12 cellular contexts compared by ENCODE assay signal in genomic region chr10:60148266-60148840, GRCh38.
A peak's percentile ranks its signal among the peaks of the same experiment; 100 is the strongest.
DNase-seq lines count a peak whose midpoint lies in the region; ATAC-seq, FAIRE-seq and TF ChIP-seq lines count a peak whose summit lies in the region.
"Had no signal": no experiment of that assay in that cellular context is flagged by ENCODE, and none has a peak within 500 bp of the region (broad histone marks: within the 10 kb centered on the region; RNA-seq: fewer than 3 reads in every experiment).

No MANE protein-coding gene starts in this region.

- DNase-seq in HCT116 (ENCODE audit: low read depth, low spot score) (no peak), astrocyte (ENCODE audit: low read depth) (peak; percentile 82), right atrium auricular region (ENCODE audit: low spot score) (no peak), stromal cell of bone marrow (ENCODE audit: low read depth) (peak; percentile 65), iPS-NIHi7 (ENCODE audit: extremely low spot score) (no peak), Kasumi-1 (lab: John Stamatoyannopoulos, UW) (no peak)
- DNase-seq in natural killer cell treated with Interleukin-12 subunit alpha and Interleukin-12 subunit beta and Interleukin-15 and Interleukin-18, amount 100 ng/mL, for 72 hours (ENCODE audit: low spot score): no peak
- DNase-seq: activated naive CD4-positive, alpha-beta T cell treated with anti-CD3 and anti-CD28 coated beads, Interleukin-2, amount 50 U/mL, for 16 hours; NCI-H82; stimulated activated naive CD8-positive, alpha-beta T cell treated with anti-CD3 and anti-CD28 coated beads, Interleukin-15, Interleukin-2, amounts not matched to agents 100 U/mL and 50 U/mL, for 24 hours had no signal

- H3K9me3 ChIP-seq in HCT116 (ENCODE audit: control insufficient read depth in 1 of 2, insufficient read depth in 1 of 2, low read depth in 1 of 2, low read length in 2 of 2) (no peaks in the 10 kb centered on the region), astrocyte (ENCODE audit: insufficient read depth, low read depth, low read length) (no peaks in the 10 kb centered on the region), right atrium auricular region (no peaks in the 10 kb centered on the region)

- H2AFZ ChIP-seq in HCT116 (ENCODE audit: low read depth, low read length, poor library complexity, severe bottlenecking) (no peak overlapping the region), astrocyte (ENCODE audit: low read depth, low read length) (no peak overlapping the region)

- intact Hi-C loops in HCT116 (cut with micrococcal nuclease): no loop called here

- peaks cover 3% of the 10 kb centered on the region for H3K36me3 Mint-ChIP-seq in astrocyte (ENCODE audit: low read depth, unreplicated experiment)
- H3K36me3 Mint-ChIP-seq in natural killer cell treated with Interleukin-12 subunit alpha and Interleukin-12 subunit beta and Interleukin-15 and Interleukin-18, amount 100 ng/mL, for 72 hours: no peaks in the 10 kb centered on the region

- 0 out of 2 replicates have a peak, but pooled peaks cover 4% of the 10 kb centered on the region for H3K9me2 ChIP-seq in HCT116 (ENCODE audit: insufficient read depth)

- no peaks in the 10 kb centered on the region for H3K36me3 ChIP-seq in HCT116 (ENCODE audit: control insufficient read depth in 1 of 2, insufficient read depth in 2 of 2, low read length in 2 of 2)
- H3K36me3 ChIP-seq in astrocyte (ENCODE audit: insufficient read depth, low read length): no peaks in the 10 kb centered on the region
- H3K36me3 ChIP-seq in right atrium auricular region: peaks cover 9% of the 10 kb centered on the region

- peaks cover 5% of the 10 kb centered on the region for H3K4me1 Mint-ChIP-seq in astrocyte (ENCODE audit: low read depth, unreplicated experiment)
- H3K4me1 Mint-ChIP-seq in natural killer cell treated with Interleukin-12 subunit alpha and Interleukin-12 subunit beta and Interleukin-15 and Interleukin-18, amount 100 ng/mL, for 72 hours (ENCODE audit: low read depth in 2 of 2): no peaks in the 10 kb centered on the region

- H3K27me3 ChIP-seq in HCT116 (ENCODE audit: insufficient read depth, low read length) (no peaks in the 10 kb centered on the region), astrocyte (ENCODE audit: insufficient read depth, low read length) (no peaks in the 10 kb centered on the region), right atrium auricular region (no peaks in the 10 kb centered on the region)

- H3K27ac ChIP-seq in HCT116 (ENCODE audit: low read depth, low read length) (peak overlapping the region; percentile 39; the same call in 1 of the 2 replicates), astrocyte (ENCODE audit: low read depth, low read length) (no peak overlapping the region), right atrium auricular region (peak overlapping the region; percentile 50 to 66)

- H3K4me1 ChIP-seq in HCT116 (ENCODE audit: control insufficient read depth in 1 of 2, insufficient read depth in 2 of 2, low read length in 2 of 2) (peaks cover 16 to 19% of the 10 kb centered on the region in 2 experiments), astrocyte (ENCODE audit: insufficient read depth, low read length) (peaks cover 12% of the 10 kb centered on the region), right atrium auricular region (peaks cover 0 to 26% of the 10 kb centered on the region in 2 donors)

- H3K9me3 Mint-ChIP-seq in astrocyte (ENCODE audit: unreplicated experiment): peaks cover 3% of the 10 kb centered on the region
- H3K9me3 Mint-ChIP-seq in natural killer cell treated with Interleukin-12 subunit alpha and Interleukin-12 subunit beta and Interleukin-15 and Interleukin-18, amount 100 ng/mL, for 72 hours: no peaks in the 10 kb centered on the region

- TF ChIP-seq RAD21 in HCT116 (IDR thresholded peaks at IDR 0.05; ENCODE audit: low read depth): no peak

- H3K4me3 ChIP-seq in HCT116 (replicated peaks in 1 of 2; ENCODE audit: low read depth in 1 of 2, low read length in 2 of 2) (no peak overlapping the region), astrocyte (ENCODE audit: insufficient read depth, low read depth, low read length) (no peak overlapping the region), right atrium auricular region (no peak overlapping the region)

- H4K20me1 ChIP-seq in HCT116 (ENCODE audit: insufficient read depth): no peaks in the 10 kb centered on the region
- H4K20me1 ChIP-seq in astrocyte (ENCODE audit: insufficient read depth, low read length): no peaks in the 10 kb centered on the region

- POLR2A ChIA-PET in HCT116 (lab: Charles Lee): no interaction called here

- H3K27me3 Mint-ChIP-seq in astrocyte (ENCODE audit: low read depth, unreplicated experiment): no peaks in the 10 kb centered on the region
- no peaks in the 10 kb centered on the region for H3K27me3 Mint-ChIP-seq in natural killer cell treated with Interleukin-12 subunit alpha and Interleukin-12 subunit beta and Interleukin-15 and Interleukin-18, amount 100 ng/mL, for 72 hours

- peak overlapping the region; percentile 51 for H3K4me2 ChIP-seq in HCT116 (ENCODE audit: low read length)
- peak overlapping the region; percentile 20 for H3K4me2 ChIP-seq in astrocyte (ENCODE audit: low read length)

- no peak for TF ChIP-seq POLR2A in HCT116 (IDR thresholded peaks at IDR 0.05; ENCODE audit: borderline replicate concordance, extremely low read depth, insufficient read depth, insufficient read length)
- TF ChIP-seq POLR2A in GM18505 (IDR thresholded peaks at IDR 0.05; ENCODE audit: borderline replicate concordance, extremely low read depth, insufficient read depth, insufficient read length): no peak

- FAIRE-seq in astrocyte (lab: Jason Lieb, UNC): peak; percentile 9

- no TSS peak for BruUV-seq in HCT116 (replicated peaks; lab: Mats Ljungman, UMichigan)

- RAD21 ChIA-PET in HCT116 (lab: Charles Lee; ENCODE audit: low non-redundant PET in 1 of 2, low total read pairs in 2 of 2, uncharacterized antibody in 2 of 2, unreplicated experiment in 2 of 2): no interaction called here

- no peak overlapping the region for H3K4me3 Mint-ChIP-seq in astrocyte (ENCODE audit: unreplicated experiment)
- no peak overlapping the region for H3K4me3 Mint-ChIP-seq in natural killer cell treated with Interleukin-12 subunit alpha and Interleukin-12 subunit beta and Interleukin-15 and Interleukin-18, amount 100 ng/mL, for 72 hours

- H3K9ac ChIP-seq in HCT116 (ENCODE audit: low read length) (no peak overlapping the region), astrocyte (ENCODE audit: low read length) (no peak overlapping the region)

- TF ChIP-seq CTCF in HCT116 (IDR thresholded peaks at IDR 0.05 in 2 of 3, conservative IDR thresholded peaks at IDR 0.05 in 1 of 3; ENCODE audit: borderline replicate concordance in 1 of 3, insufficient read depth in 1 of 3, low read depth in 2 of 3, low read length in 2 of 3) (no peak), astrocyte (IDR thresholded peaks at IDR 0.05; ENCODE audit: insufficient read depth, low read depth, low read length) (no peak), right atrium auricular region (IDR thresholded peaks at IDR 0.05) (no peak)

- H3K79me2 ChIP-seq in HCT116 (ENCODE audit: insufficient read depth, low read length) (no peaks in the 10 kb centered on the region), astrocyte (ENCODE audit: insufficient read depth, low read length) (no peaks in the 10 kb centered on the region)

- ATAC-seq in HCT116: no peak
- ATAC-seq in GM18505 (IDR thresholded peaks at IDR 0.05; ENCODE audit: unreplicated experiment): no peak
- ATAC-seq in natural killer cell treated with Interleukin-12 subunit alpha and Interleukin-12 subunit beta and Interleukin-15 and Interleukin-18, amount 100 ng/mL, for 72 hours: no peak
- ATAC-seq: sciatic nerve; stimulated activated naive CD8-positive, alpha-beta T cell treated with anti-CD3 and anti-CD28 coated beads, Interleukin-15, Interleukin-2, amounts not matched to agents 100 U/mL and 50 U/mL, for 24 hours had no signal

- H3K27ac Mint-ChIP-seq in astrocyte (ENCODE audit: unreplicated experiment): no peak overlapping the region
- no peak overlapping the region for H3K27ac Mint-ChIP-seq in natural killer cell treated with Interleukin-12 subunit alpha and Interleukin-12 subunit beta and Interleukin-15 and Interleukin-18, amount 100 ng/mL, for 72 hours

- CTCF ChIA-PET in HCT116 (lab: Charles Lee): no interaction called here

TF ChIP-seq in HCT116, 20 proteins besides CTCF, POLR2A, EP300 and RAD21:
- TF ChIP-seq POLR2AphosphoS5 (IDR thresholded peaks at IDR 0.05; ENCODE audit: low read depth, low read length) (peak; percentile 16; the same call in 1 of the 2 replicates), FOSL1 (IDR thresholded peaks at IDR 0.05; ENCODE audit: low read depth) (peak; percentile 52), SP1 (IDR thresholded peaks at IDR 0.05; ENCODE audit: low read depth) (0 out of 2 replicates have a peak, but pooled peaks have one; percentile 42), SRF (IDR thresholded peaks at IDR 0.05; ENCODE audit: low read depth) (no peak), SIN3A (IDR thresholded peaks at IDR 0.05; ENCODE audit: low read depth) (no peak), JUND (IDR thresholded peaks at IDR 0.05) (peak; percentile 50; the same call in 1 of the 2 replicates)

Comparison
In these comparisons a context has a peak if more than half of its experiments do, and no peak if none do; other contexts are left out.
1. DNase-seq: peak in astrocyte (single experiment) and stromal cell of bone marrow (single experiment); none in HCT116 (single experiment), right atrium auricular region (single experiment), iPS-NIHi7 (single experiment), natural killer cell treated with Interleukin-12 subunit alpha and Interleukin-12 subunit beta and Interleukin-15 and Interleukin-18, amount 100 ng/mL, for 72 hours (single experiment) and Kasumi-1 (0 of 2).